ENCODE assay signal across 14 cellular contexts in genomic region chr1:116352349-116352813, GRCh38. TPM values are rescaled to one million over a fixed set of nuclear protein-coding genes. Genes with fewer than 3 reads are reported as not detected.
DNase-seq lines count a peak whose midpoint lies in the region; ATAC-seq and TF ChIP-seq lines count a peak whose summit lies in the region.
"Had no signal": no experiment of that assay in that cellular context is flagged by ENCODE, and none has a peak within 500 bp of the region (broad histone marks: within the 10 kb centered on the region; RNA-seq: fewer than 3 reads in every experiment).

No MANE protein-coding gene starts in this region.

- no peaks in the 10 kb centered on the region for H3F3A ChIP-seq in GM23338 (replicated peaks; ENCODE audit: low read depth)
- no peaks in the 10 kb centered on the region for H3F3A ChIP-seq in PC-9 (ENCODE audit: insufficient read depth, low read depth)

- ATAC-seq in GM23338, result no peak
- no peak for ATAC-seq in natural killer cell
- ATAC-seq in HG03045 (IDR thresholded peaks at IDR 0.05; ENCODE audit: unreplicated experiment), result no peak
- no peak for ATAC-seq in GM21367 (IDR thresholded peaks at IDR 0.05; ENCODE audit: unreplicated experiment)

- H2AFZ ChIP-seq in mammary epithelial cell (ENCODE audit: low read depth, low read length) (peak overlapping the region; percentile 17), GM23338 (peak overlapping the region; percentile 49; the same call in 1 of the 2 replicates), PC-9 (no peak overlapping the region)

- H3K27ac ChIP-seq in mammary epithelial cell (ENCODE audit: insufficient read depth, low read depth, low read length) (no peak overlapping the region), GM23338 (ENCODE audit: low read depth) (no peak overlapping the region), PC-9 (no peak overlapping the region)
- H3K27ac ChIP-seq: epithelial cell of prostate had no signal

- dilution Hi-C loops in mammary epithelial cell (cut with HindIII; ENCODE audit: low sequenced_read_pairs), result no loop called here

- intact Hi-C loops in mammary epithelial cell (cut with micrococcal nuclease) (no loop called here), MCF 10A (cut with micrococcal nuclease) (no loop called here), natural killer cell (cut with micrococcal nuclease) (no loop called here), PC-9 (cut with micrococcal nuclease; ENCODE audit: unreplicated experiment) (no loop called here)

- no peak overlapping the region for H3K27ac Mint-ChIP-seq in MCF 10A (ENCODE audit: low read depth, unreplicated experiment)
- no peak overlapping the region for H3K27ac Mint-ChIP-seq in GM23338
- H3K27ac Mint-ChIP-seq in natural killer cell, result no peak overlapping the region
- H3K27ac Mint-ChIP-seq: H9, progenitor cell of endocrine pancreas had no signal

- H3K9me3 ChIP-seq in mammary epithelial cell (replicated peaks; ENCODE audit: insufficient read depth, low read length), result no peaks in the 10 kb centered on the region
- H3K9me3 ChIP-seq in PC-9 (ENCODE audit: insufficient read depth, low read depth), result no peaks in the 10 kb centered on the region; the same call in 1 of the 2 replicates

- POLR2A ChIA-PET in MCF 10A (lab: Yijun Ruan, JAX), result interaction anchor here (0.6 to 3.6 kb wide), 4 partner anchors 23 to 704 kb away, joined by 3 to 12 read pairs (median 3); no protein-coding TSS in a partner anchor
- POLR2A ChIA-PET in PC-9 (lab: Charles Lee; ENCODE audit: unreplicated experiment), result no interaction called here

- H3K4me1 Mint-ChIP-seq in MCF 10A (ENCODE audit: insufficient read depth, unreplicated experiment) (peaks cover 15% of the 10 kb centered on the region), GM23338 (peaks cover 14% of the 10 kb centered on the region; the same call in 2 of the 3 replicates), natural killer cell (peaks cover 0 to 5% of the 10 kb centered on the region in 2 donors)

- WGBS in mammary epithelial cell (ENCODE audit: low coverage, missing lambda C conversion rate), result 84% methylated on average over 3 of the region's 3 CpGs

- in situ Hi-C loops in mammary epithelial cell (cut with MboI; ENCODE audit: low sequenced_read_pairs in 2 of 2), result no loop called here

- H3K9me2 ChIP-seq in GM23338 (ENCODE audit: insufficient read depth), result no peaks in the 10 kb centered on the region
- H3K9me2 ChIP-seq in PC-9 (ENCODE audit: insufficient read depth), result peaks cover 3% of the 10 kb centered on the region; the same call in 1 of the 2 replicates

- H3K36me3 ChIP-seq in mammary epithelial cell (ENCODE audit: insufficient read depth, low read length) (no peaks in the 10 kb centered on the region), GM23338 (ENCODE audit: insufficient read depth) (no peaks in the 10 kb centered on the region), PC-9 (ENCODE audit: low read depth) (no peaks in the 10 kb centered on the region)

- no peak for TF ChIP-seq CTCF in mammary epithelial cell (conservative IDR thresholded peaks at IDR 0.05 in 1 of 2, IDR thresholded peaks at IDR 0.05 in 1 of 2; ENCODE audit: extremely low read depth in 1 of 2, insufficient read depth in 1 of 2, low read depth in 1 of 2, low read length in 2 of 2)
- no peak for TF ChIP-seq CTCF in MCF 10A (IDR thresholded peaks at IDR 0.05; ENCODE audit: unreplicated experiment)
- no peak for TF ChIP-seq CTCF in GM23338 (conservative IDR thresholded peaks at IDR 0.05; ENCODE audit: low read depth in 2 of 2)
- no peak for TF ChIP-seq CTCF in natural killer cell (IDR thresholded peaks at IDR 0.05)
- TF ChIP-seq CTCF in PC-9 (conservative IDR thresholded peaks at IDR 0.05), result no peak

- no peak overlapping the region for H3K4me3 Mint-ChIP-seq in MCF 10A (ENCODE audit: unreplicated experiment)
- no peak overlapping the region for H3K4me3 Mint-ChIP-seq in GM23338
- peak overlapping the region; percentile 36 for H3K4me3 Mint-ChIP-seq in natural killer cell
- H3K4me3 Mint-ChIP-seq: H9 had no signal

- peaks cover 4% of the 10 kb centered on the region for H3K4me1 ChIP-seq in mammary epithelial cell (ENCODE audit: insufficient read depth, low read length)
- H3K4me1 ChIP-seq in GM23338 (ENCODE audit: insufficient read depth), result peaks cover 14% of the 10 kb centered on the region; the same call in 1 of the 2 replicates
- peaks cover 18% of the 10 kb centered on the region for H3K4me1 ChIP-seq in PC-9 (replicated peaks; ENCODE audit: insufficient read depth)

- no TSS peak for BruUV-seq in mammary epithelial cell (replicated peaks; lab: Mats Ljungman, UMichigan)
- BruUV-seq in MCF 10A (replicated peaks; lab: Mats Ljungman, UMichigan), result no TSS peak
- no TSS peak for BruUV-seq in PC-9 (replicated peaks; lab: Mats Ljungman, UMichigan)

- H3K4me2 ChIP-seq in mammary epithelial cell (ENCODE audit: insufficient read depth, low read depth, low read length) (peak overlapping the region; percentile 66), GM23338 (no peak overlapping the region), PC-9 (no peak overlapping the region)

- H3K36me3 Mint-ChIP-seq in MCF 10A (ENCODE audit: insufficient read depth, unreplicated experiment) (peaks cover 6% of the 10 kb centered on the region), GM23338 (ENCODE audit: low read depth) (no peaks in the 10 kb centered on the region), natural killer cell (no peaks in the 10 kb centered on the region)

- H3K27me3 ChIP-seq in mammary epithelial cell (ENCODE audit: insufficient read depth, low read length) (no peaks in the 10 kb centered on the region), GM23338 (ENCODE audit: insufficient read depth) (no peaks in the 10 kb centered on the region), PC-9 (ENCODE audit: insufficient read depth, low read depth) (no peaks in the 10 kb centered on the region)

- H4K20me1 ChIP-seq in mammary epithelial cell (ENCODE audit: insufficient read depth, low read length) (no peaks in the 10 kb centered on the region), GM23338 (replicated peaks; ENCODE audit: insufficient read depth) (no peaks in the 10 kb centered on the region), PC-9 (ENCODE audit: insufficient read depth) (no peaks in the 10 kb centered on the region)

- no peak overlapping the region for H3K9ac ChIP-seq in mammary epithelial cell (ENCODE audit: insufficient read depth, low read length)

- CTCF ChIA-PET in mammary epithelial cell (lab: Charles Lee; ENCODE audit: low non-redundant PET) (interaction anchor here (0.5 kb wide), 1 partner anchor 66 kb away, joined by 5 read pairs; no protein-coding TSS in a partner anchor), MCF 10A (lab: Yijun Ruan, JAX) (interaction anchor here (0.9 kb wide), 1 partner anchor 14 kb away, joined by 4 read pairs; no protein-coding TSS in a partner anchor), PC-9 (lab: Charles Lee) (no interaction called here)

- DNase-seq in mammary epithelial cell (peak; percentile 32), MCF 10A (ENCODE audit: unreplicated experiment) (no peak), GM23338 (ENCODE audit: low spot score) (no peak), MV-4-11 (lab: John Stamatoyannopoulos, UW) (peak; percentile 25), natural killer cell (no peak), PC-9 (no peak)
- DNase-seq: AML-193, H9, MM.1S, NCI-H2227 treated with DMSO at 0.1 percent for 48 hours had no signal

- H3K9me3 Mint-ChIP-seq in MCF 10A (ENCODE audit: unreplicated experiment) (no peaks in the 10 kb centered on the region), GM23338 (no peaks in the 10 kb centered on the region; the same call in 2 of the 3 replicates), natural killer cell (no peaks in the 10 kb centered on the region)
- H3K9me3 Mint-ChIP-seq: H9 had no signal

- H3K27me3 Mint-ChIP-seq in MCF 10A (ENCODE audit: insufficient read depth, unreplicated experiment) (no peaks in the 10 kb centered on the region), GM23338 (ENCODE audit: insufficient read depth, low read depth, poor library complexity) (no peaks in the 10 kb centered on the region), natural killer cell (ENCODE audit: low read depth in 2 of 2) (peaks cover 4 to 23% of the 10 kb centered on the region in 2 donors)
- H3K27me3 Mint-ChIP-seq: progenitor cell of endocrine pancreas had no signal

- no peaks in the 10 kb centered on the region for H3K79me2 ChIP-seq in mammary epithelial cell (ENCODE audit: insufficient read depth, low read length)
- no peaks in the 10 kb centered on the region for H3K79me2 ChIP-seq in GM23338 (replicated peaks; ENCODE audit: insufficient read depth)
- no peaks in the 10 kb centered on the region for H3K79me2 ChIP-seq in PC-9 (ENCODE audit: low read depth)

- H3K4me3 ChIP-seq in mammary epithelial cell (replicated peaks in 1 of 3; ENCODE audit: insufficient read depth in 1 of 3, low read depth in 2 of 3, low read length in 3 of 3) (peak overlapping the region in 1 of 3 experiments; percentile 9), GM23338 (no peak overlapping the region), PC-9 (no peak overlapping the region)

TF ChIP-seq in GM23338, 12 proteins besides CTCF, POLR2A, EP300 and RAD21 (continues in another document):
- TF ChIP-seq EZH2phosphoT487 (IDR thresholded peaks at IDR 0.05; ENCODE audit: unreplicated experiment) (no peak), JUNB (IDR thresholded peaks at IDR 0.05; ENCODE audit: unreplicated experiment) (no peak), ZNF114 (CRISPR knock-in tag; IDR thresholded peaks at IDR 0.05) (no peak), EZH2 (IDR thresholded peaks at IDR 0.05; ENCODE audit: low read depth, unreplicated experiment) (no peak), ZNF331 (CRISPR knock-in tag; IDR thresholded peaks at IDR 0.05; ENCODE audit: low read depth) (no peak), NANOG (IDR thresholded peaks at IDR 0.05; ENCODE audit: borderline replicate concordance) (no peak), POLR2AphosphoS5 (IDR thresholded peaks at IDR 0.05; ENCODE audit: low read depth) (no peak), CREB1 (CRISPR knock-in tag; IDR thresholded peaks at IDR 0.05; ENCODE audit: low read depth) (no peak), STAT1 (IDR thresholded peaks at IDR 0.05; ENCODE audit: unreplicated experiment) (no peak)

RNA-seq across cellular contexts. Expression of gene ATP1A1, which starts 20.7 kb away (rescaled TPM):
- total RNA-seq in mammary epithelial cell (100 to 1,000 TPM; 359 to 505 TPM), MCF 10A (2022) (361 and 378 TPM in 2 replicates), natural killer cell (100 to 1,000 TPM; 134 to 144 (median 140) TPM), PC-9 (2021) (393 and 399 TPM in 2 replicates)
- polyA plus RNA-seq in mammary epithelial cell (660 TPM), GM23338 (2016; fragmentation: Nextera tagmentation; extraction: Ambion mirVana) (114 and 117 TPM in 2 replicates)
- 731 TPM for polyA minus RNA-seq in mammary epithelial cell
- 174 and 202 TPM in 2 replicates for total RNA-seq in GM23338 (2014; rRNA removed; shearing (Covaris generic))

Comparison
In these comparisons a context has a peak if more than half of its experiments do, and no peak if none do; other contexts are left out.
1. DNase-seq: peak in mammary epithelial cell (single experiment) and MV-4-11 (single experiment); none in MCF 10A (single experiment), GM23338 (single experiment), natural killer cell (single experiment) and PC-9 (0 of 2).